Comparison of ENCODE assay signal across 1 cellular context in the genomic region with DNA sequence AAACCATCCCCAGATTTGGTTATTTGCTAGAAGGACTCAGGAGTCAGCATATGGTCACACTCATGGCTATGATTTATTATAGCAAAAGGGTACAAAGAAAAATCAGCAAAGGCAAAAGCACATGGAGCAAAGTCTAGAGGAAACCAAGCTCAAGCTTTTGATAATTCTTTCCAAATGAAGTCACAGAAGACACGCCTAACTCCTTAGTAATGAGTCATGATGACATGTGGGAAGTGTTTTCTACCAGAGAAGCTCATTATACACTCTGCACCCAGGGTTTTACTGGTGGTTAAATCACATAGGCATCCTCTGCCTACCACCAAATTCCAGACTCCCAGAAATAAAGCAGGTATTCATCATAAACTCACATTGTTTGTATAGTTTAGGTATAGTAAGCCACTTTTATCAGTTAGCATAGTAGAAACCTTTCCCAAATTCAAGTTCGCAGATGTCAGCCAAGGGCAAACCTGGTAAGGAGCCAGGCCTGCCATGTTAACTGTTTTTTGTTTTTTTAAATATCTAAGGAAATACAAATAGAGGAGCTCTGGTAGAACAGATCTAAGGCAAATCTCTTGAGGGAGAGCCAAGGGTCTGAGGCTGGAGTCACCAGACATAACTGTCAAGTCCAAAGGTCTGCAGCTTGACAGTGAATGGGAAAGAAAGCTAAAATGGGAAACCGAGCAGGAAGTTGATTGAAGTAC.
TF ChIP-seq lines count a peak whose summit lies in the region.

No MANE protein-coding gene starts in this region.

TF ChIP-seq in HepG2, 621 proteins besides CTCF, POLR2A, EP300 and RAD21 (continued from another document and continues in another):
- TF ChIP-seq, protein P1, sequence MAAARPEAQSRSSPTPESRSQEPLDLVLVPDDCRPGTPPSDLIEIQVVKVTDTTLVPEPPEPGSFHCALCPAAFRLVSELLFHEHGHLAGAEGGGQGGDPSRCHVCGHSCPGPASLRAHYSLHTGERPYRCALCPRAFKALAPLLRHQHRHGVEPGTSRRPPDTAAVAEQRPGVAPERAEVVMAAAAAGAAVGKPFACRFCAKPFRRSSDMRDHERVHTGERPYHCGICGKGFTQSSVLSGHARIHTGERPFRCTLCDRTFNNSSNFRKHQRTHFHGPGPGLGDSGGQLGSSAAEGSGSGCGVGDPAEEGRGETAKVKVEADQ (CRISPR knock-in tag; IDR thresholded peaks at IDR 0.05; ENCODE audit: borderline replicate concordance): no peak
- TF ChIP-seq, protein P2, sequence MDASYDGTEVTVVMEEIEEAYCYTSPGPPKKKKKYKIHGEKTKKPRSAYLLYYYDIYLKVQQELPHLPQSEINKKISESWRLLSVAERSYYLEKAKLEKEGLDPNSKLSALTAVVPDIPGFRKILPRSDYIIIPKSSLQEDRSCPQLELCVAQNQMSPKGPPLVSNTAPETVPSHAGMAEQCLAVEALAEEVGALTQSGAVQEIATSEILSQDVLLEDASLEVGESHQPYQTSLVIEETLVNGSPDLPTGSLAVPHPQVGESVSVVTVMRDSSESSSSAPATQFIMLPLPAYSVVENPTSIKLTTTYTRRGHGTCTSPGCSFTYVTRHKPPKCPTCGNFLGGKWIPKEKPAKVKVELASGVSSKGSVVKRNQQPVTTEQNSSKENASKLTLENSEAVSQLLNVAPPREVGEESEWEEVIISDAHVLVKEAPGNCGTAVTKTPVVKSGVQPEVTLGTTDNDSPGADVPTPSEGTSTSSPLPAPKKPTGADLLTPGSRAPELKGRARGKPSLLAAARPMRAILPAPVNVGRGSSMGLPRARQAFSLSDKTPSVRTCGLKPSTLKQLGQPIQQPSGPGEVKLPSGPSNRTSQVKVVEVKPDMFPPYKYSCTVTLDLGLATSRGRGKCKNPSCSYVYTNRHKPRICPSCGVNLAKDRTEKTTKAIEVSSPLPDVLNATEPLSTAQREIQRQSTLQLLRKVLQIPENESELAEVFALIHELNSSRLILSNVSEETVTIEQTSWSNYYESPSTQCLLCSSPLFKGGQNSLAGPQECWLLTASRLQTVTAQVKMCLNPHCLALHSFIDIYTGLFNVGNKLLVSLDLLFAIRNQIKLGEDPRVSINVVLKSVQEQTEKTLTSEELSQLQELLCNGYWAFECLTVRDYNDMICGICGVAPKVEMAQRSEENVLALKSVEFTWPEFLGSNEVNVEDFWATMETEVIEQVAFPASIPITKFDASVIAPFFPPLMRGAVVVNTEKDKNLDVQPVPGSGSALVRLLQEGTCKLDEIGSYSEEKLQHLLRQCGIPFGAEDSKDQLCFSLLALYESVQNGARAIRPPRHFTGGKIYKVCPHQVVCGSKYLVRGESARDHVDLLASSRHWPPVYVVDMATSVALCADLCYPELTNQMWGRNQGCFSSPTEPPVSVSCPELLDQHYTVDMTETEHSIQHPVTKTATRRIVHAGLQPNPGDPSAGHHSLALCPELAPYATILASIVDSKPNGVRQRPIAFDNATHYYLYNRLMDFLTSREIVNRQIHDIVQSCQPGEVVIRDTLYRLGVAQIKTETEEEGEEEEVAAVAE (CRISPR knock-in tag; IDR thresholded peaks at IDR 0.05; ENCODE audit: borderline replicate concordance): peak; percentile 67; the same call in 1 of the 2 replicates
- TF ChIP-seq ZBTB7B (CRISPR knock-in tag; IDR thresholded peaks at IDR 0.05) (no peak), CREM (IDR thresholded peaks at IDR 0.05) (0 out of 2 replicates have a peak, but pooled peaks have one; percentile 28), CREM (CRISPR knock-in tag; IDR thresholded peaks at IDR 0.05) (no peak), CREB1 (IDR thresholded peaks at IDR 0.05) (0 out of 2 replicates have a peak, but pooled peaks have one; percentile 35), CREB1 (CRISPR knock-in tag; IDR thresholded peaks at IDR 0.05) (no peak), ZNF788 (CRISPR knock-in tag; IDR thresholded peaks at IDR 0.05; ENCODE audit: borderline replicate concordance) (no peak), SOX13 (IDR thresholded peaks at IDR 0.05) (no peak), SOX13 (CRISPR knock-in tag; conservative IDR thresholded peaks at IDR 0.05 in 1 of 2, IDR thresholded peaks at IDR 0.05 in 1 of 2) (no peak), HNF4G (IDR thresholded peaks at IDR 0.05; ENCODE audit: borderline replicate concordance, low read depth, low read length) (peak; percentile 23; the same call in 1 of the 2 replicates), HNF4G (CRISPR knock-in tag; IDR thresholded peaks at IDR 0.05; ENCODE audit: borderline replicate concordance, low read depth) (no peak), FOSL2 (CRISPR knock-in tag; IDR thresholded peaks at IDR 0.05) (peak; percentile 69), NFE2L2 (IDR thresholded peaks at IDR 0.05; ENCODE audit: low read length) (no peak), HNF4A (CRISPR knock-in tag; IDR thresholded peaks at IDR 0.05) (peak; percentile 14; the same call in 1 of the 2 replicates), SOX6 (IDR thresholded peaks at IDR 0.05) (no peak), SOX6 (CRISPR knock-in tag; IDR thresholded peaks at IDR 0.05) (no peak), SNAI1 (CRISPR knock-in tag; IDR thresholded peaks at IDR 0.05; ENCODE audit: borderline replicate concordance) (no peak), SMAD9 (CRISPR knock-in tag; IDR thresholded peaks at IDR 0.05) (no peak), ZNF180 (CRISPR knock-in tag; IDR thresholded peaks at IDR 0.05; ENCODE audit: borderline replicate concordance, low read depth) (no peak)
- TF ChIP-seq, protein P3, sequence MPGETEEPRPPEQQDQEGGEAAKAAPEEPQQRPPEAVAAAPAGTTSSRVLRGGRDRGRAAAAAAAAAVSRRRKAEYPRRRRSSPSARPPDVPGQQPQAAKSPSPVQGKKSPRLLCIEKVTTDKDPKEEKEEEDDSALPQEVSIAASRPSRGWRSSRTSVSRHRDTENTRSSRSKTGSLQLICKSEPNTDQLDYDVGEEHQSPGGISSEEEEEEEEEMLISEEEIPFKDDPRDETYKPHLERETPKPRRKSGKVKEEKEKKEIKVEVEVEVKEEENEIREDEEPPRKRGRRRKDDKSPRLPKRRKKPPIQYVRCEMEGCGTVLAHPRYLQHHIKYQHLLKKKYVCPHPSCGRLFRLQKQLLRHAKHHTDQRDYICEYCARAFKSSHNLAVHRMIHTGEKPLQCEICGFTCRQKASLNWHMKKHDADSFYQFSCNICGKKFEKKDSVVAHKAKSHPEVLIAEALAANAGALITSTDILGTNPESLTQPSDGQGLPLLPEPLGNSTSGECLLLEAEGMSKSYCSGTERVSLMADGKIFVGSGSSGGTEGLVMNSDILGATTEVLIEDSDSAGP (CRISPR knock-in tag; IDR thresholded peaks at IDR 0.05; ENCODE audit: borderline replicate concordance): no peak
- TF ChIP-seq, protein P4, sequence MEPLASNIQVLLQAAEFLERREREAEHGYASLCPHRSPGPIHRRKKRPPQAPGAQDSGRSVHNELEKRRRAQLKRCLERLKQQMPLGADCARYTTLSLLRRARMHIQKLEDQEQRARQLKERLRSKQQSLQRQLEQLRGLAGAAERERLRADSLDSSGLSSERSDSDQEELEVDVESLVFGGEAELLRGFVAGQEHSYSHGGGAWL (CRISPR knock-in tag; IDR thresholded peaks at IDR 0.05): no peak
- TF ChIP-seq, protein P5, sequence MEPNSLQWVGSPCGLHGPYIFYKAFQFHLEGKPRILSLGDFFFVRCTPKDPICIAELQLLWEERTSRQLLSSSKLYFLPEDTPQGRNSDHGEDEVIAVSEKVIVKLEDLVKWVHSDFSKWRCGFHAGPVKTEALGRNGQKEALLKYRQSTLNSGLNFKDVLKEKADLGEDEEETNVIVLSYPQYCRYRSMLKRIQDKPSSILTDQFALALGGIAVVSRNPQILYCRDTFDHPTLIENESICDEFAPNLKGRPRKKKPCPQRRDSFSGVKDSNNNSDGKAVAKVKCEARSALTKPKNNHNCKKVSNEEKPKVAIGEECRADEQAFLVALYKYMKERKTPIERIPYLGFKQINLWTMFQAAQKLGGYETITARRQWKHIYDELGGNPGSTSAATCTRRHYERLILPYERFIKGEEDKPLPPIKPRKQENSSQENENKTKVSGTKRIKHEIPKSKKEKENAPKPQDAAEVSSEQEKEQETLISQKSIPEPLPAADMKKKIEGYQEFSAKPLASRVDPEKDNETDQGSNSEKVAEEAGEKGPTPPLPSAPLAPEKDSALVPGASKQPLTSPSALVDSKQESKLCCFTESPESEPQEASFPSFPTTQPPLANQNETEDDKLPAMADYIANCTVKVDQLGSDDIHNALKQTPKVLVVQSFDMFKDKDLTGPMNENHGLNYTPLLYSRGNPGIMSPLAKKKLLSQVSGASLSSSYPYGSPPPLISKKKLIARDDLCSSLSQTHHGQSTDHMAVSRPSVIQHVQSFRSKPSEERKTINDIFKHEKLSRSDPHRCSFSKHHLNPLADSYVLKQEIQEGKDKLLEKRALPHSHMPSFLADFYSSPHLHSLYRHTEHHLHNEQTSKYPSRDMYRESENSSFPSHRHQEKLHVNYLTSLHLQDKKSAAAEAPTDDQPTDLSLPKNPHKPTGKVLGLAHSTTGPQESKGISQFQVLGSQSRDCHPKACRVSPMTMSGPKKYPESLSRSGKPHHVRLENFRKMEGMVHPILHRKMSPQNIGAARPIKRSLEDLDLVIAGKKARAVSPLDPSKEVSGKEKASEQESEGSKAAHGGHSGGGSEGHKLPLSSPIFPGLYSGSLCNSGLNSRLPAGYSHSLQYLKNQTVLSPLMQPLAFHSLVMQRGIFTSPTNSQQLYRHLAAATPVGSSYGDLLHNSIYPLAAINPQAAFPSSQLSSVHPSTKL (CRISPR knock-in tag; IDR thresholded peaks at IDR 0.05): no peak
- TF ChIP-seq, protein P6, sequence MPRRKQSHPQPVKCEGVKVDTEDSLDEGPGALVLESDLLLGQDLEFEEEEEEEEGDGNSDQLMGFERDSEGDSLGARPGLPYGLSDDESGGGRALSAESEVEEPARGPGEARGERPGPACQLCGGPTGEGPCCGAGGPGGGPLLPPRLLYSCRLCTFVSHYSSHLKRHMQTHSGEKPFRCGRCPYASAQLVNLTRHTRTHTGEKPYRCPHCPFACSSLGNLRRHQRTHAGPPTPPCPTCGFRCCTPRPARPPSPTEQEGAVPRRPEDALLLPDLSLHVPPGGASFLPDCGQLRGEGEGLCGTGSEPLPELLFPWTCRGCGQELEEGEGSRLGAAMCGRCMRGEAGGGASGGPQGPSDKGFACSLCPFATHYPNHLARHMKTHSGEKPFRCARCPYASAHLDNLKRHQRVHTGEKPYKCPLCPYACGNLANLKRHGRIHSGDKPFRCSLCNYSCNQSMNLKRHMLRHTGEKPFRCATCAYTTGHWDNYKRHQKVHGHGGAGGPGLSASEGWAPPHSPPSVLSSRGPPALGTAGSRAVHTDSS (CRISPR knock-in tag; conservative IDR thresholded peaks at IDR 0.05): no peak
- TF ChIP-seq, protein P7, sequence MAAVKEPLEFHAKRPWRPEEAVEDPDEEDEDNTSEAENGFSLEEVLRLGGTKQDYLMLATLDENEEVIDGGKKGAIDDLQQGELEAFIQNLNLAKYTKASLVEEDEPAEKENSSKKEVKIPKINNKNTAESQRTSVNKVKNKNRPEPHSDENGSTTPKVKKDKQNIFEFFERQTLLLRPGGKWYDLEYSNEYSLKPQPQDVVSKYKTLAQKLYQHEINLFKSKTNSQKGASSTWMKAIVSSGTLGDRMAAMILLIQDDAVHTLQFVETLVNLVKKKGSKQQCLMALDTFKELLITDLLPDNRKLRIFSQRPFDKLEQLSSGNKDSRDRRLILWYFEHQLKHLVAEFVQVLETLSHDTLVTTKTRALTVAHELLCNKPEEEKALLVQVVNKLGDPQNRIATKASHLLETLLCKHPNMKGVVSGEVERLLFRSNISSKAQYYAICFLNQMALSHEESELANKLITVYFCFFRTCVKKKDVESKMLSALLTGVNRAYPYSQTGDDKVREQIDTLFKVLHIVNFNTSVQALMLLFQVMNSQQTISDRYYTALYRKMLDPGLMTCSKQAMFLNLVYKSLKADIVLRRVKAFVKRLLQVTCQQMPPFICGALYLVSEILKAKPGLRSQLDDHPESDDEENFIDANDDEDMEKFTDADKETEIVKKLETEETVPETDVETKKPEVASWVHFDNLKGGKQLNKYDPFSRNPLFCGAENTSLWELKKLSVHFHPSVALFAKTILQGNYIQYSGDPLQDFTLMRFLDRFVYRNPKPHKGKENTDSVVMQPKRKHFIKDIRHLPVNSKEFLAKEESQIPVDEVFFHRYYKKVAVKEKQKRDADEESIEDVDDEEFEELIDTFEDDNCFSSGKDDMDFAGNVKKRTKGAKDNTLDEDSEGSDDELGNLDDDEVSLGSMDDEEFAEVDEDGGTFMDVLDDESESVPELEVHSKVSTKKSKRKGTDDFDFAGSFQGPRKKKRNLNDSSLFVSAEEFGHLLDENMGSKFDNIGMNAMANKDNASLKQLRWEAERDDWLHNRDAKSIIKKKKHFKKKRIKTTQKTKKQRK (IDR thresholded peaks at IDR 0.05; ENCODE audit: low read length): no peak
- TF ChIP-seq, protein P8, sequence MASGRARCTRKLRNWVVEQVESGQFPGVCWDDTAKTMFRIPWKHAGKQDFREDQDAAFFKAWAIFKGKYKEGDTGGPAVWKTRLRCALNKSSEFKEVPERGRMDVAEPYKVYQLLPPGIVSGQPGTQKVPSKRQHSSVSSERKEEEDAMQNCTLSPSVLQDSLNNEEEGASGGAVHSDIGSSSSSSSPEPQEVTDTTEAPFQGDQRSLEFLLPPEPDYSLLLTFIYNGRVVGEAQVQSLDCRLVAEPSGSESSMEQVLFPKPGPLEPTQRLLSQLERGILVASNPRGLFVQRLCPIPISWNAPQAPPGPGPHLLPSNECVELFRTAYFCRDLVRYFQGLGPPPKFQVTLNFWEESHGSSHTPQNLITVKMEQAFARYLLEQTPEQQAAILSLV (CRISPR knock-in tag; IDR thresholded peaks at IDR 0.05; ENCODE audit: borderline replicate concordance): no peak
- TF ChIP-seq, protein P9, sequence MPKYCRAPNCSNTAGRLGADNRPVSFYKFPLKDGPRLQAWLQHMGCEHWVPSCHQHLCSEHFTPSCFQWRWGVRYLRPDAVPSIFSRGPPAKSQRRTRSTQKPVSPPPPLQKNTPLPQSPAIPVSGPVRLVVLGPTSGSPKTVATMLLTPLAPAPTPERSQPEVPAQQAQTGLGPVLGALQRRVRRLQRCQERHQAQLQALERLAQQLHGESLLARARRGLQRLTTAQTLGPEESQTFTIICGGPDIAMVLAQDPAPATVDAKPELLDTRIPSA (CRISPR knock-in tag; IDR thresholded peaks at IDR 0.05; ENCODE audit: borderline replicate concordance): no peak
- TF ChIP-seq, protein P10, sequence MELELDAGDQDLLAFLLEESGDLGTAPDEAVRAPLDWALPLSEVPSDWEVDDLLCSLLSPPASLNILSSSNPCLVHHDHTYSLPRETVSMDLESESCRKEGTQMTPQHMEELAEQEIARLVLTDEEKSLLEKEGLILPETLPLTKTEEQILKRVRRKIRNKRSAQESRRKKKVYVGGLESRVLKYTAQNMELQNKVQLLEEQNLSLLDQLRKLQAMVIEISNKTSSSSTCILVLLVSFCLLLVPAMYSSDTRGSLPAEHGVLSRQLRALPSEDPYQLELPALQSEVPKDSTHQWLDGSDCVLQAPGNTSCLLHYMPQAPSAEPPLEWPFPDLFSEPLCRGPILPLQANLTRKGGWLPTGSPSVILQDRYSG (CRISPR knock-in tag; IDR thresholded peaks at IDR 0.05): no peak
